8 cellular contexts compared by ENCODE assay signal in genomic region chr17:68258890-68259435, GRCh38. TPM values are rescaled to one million over a fixed set of nuclear protein-coding genes. Genes with fewer than 3 reads are reported as not detected.
A peak's percentile ranks its signal among the peaks of the same experiment; 100 is the strongest.
DNase-seq lines count a peak whose midpoint lies in the region; ATAC-seq and TF ChIP-seq lines count a peak whose summit lies in the region.
"Not testable (repeated sequence)": the region's sequence is repeated elsewhere in the genome, so short reads cannot be mapped to it uniquely, and the experiment has no call there.

No MANE protein-coding gene starts in this region.

- H3K23ac ChIP-seq in trophoblast cell (ENCODE audit: low read length), result not testable (repeated sequence)

- H2AK5ac ChIP-seq in trophoblast cell (ENCODE audit: low read length), result not testable (repeated sequence)

- H3K36me3 ChIP-seq in H7 (replicated peaks; ENCODE audit: control insufficient read depth, insufficient read depth, low read length); thymus (ENCODE audit: control insufficient read depth, insufficient read depth): not testable (repeated sequence)
- H3K36me3 ChIP-seq in HUES48 (ENCODE audit: control insufficient read depth, insufficient read depth, low read length), result peaks cover 27% of the 10 kb centered on the region
- peaks cover 19% of the 10 kb centered on the region for H3K36me3 ChIP-seq in cardiac muscle cell
- peaks cover 4 to 10% of the 10 kb centered on the region in 2 experiments for H3K36me3 ChIP-seq in trophoblast cell (ENCODE audit: control insufficient read depth in 1 of 2, insufficient read depth in 2 of 2, low read length in 2 of 2)

- ATAC-seq in T-helper 17 cell, result peak; percentile 93

- H3K27me3 ChIP-seq in H7 (ENCODE audit: control insufficient read depth, insufficient read depth, low read length); HUES48 (ENCODE audit: control insufficient read depth, insufficient read depth, low read length); cardiac muscle cell; trophoblast cell (ENCODE audit: insufficient read depth, low read length); thymus (ENCODE audit: control insufficient read depth, insufficient read depth): not testable (repeated sequence)

- not testable (repeated sequence) for H3K9ac ChIP-seq in HUES48 (ENCODE audit: low read depth, low read length); trophoblast cell (ENCODE audit: low read length)

- H2BK12ac ChIP-seq in trophoblast cell (ENCODE audit: low read length), result not testable (repeated sequence)

- not testable (repeated sequence) for H3K27me3 Mint-ChIP-seq in T-helper 17 cell

- H3K4me2 ChIP-seq in trophoblast cell (ENCODE audit: low read length), result peak overlapping the region; percentile 41

- H3K18ac ChIP-seq in trophoblast cell (ENCODE audit: low read length), result not testable (repeated sequence)

- peak overlapping the region; percentile 99 for H3K27ac Mint-ChIP-seq in T-helper 17 cell

- H3K14ac ChIP-seq in trophoblast cell (ENCODE audit: low read length), result not testable (repeated sequence)

- H3K27ac ChIP-seq in HUES48 (ENCODE audit: low read depth, low read length); trophoblast cell (ENCODE audit: low read depth, low read length): not testable (repeated sequence)
- H3K27ac ChIP-seq in cardiac muscle cell (peak overlapping the region; percentile 27), thymus (ENCODE audit: low read depth) (peak overlapping the region; percentile 74)

- not testable (repeated sequence) for H3K4ac ChIP-seq in trophoblast cell (ENCODE audit: low read depth, low read length)

- not testable (repeated sequence) for H3K79me2 ChIP-seq in trophoblast cell (ENCODE audit: control insufficient read depth, insufficient read depth, low read length, poor library complexity)

- H3K4me1 Mint-ChIP-seq in T-helper 17 cell, result peaks cover 56% of the 10 kb centered on the region

- peak overlapping the region; percentile 14 for H4K91ac ChIP-seq in trophoblast cell (ENCODE audit: low read depth, low read length)

- H2BK120ac ChIP-seq in trophoblast cell (ENCODE audit: insufficient read depth, low read length, poor library complexity), result not testable (repeated sequence)

- DNase-seq in GM12864 (ENCODE audit: low read depth), result not testable (repeated sequence)
- DNase-seq in H7, result peak; percentile 68
- peak; percentile 62 to 84 (median 79) for DNase-seq in T-helper 17 cell
- peak; percentile 75 for DNase-seq in activated naive CD4-positive, alpha-beta T cell treated with anti-CD3 and anti-CD28 coated beads, Interleukin-2, amount 50 U/mL, for 16 hours
- DNase-seq in cardiac muscle cell (ENCODE audit: low read depth in 1 of 2, low spot score in 1 of 2), result peak; percentile 49 to 55
- peak; percentile 44 to 50 for DNase-seq in trophoblast cell

- not testable (repeated sequence) for H3K9me3 ChIP-seq in HUES48 (ENCODE audit: control insufficient read depth, insufficient read depth, low read length); T-helper 17 cell (ENCODE audit: control insufficient read depth, low read length, poor library complexity, severe bottlenecking); cardiac muscle cell (ENCODE audit: low read depth); trophoblast cell (ENCODE audit: insufficient read depth, low read depth, low read length); thymus (ENCODE audit: control insufficient read depth)

- peak overlapping the region; percentile 66 for H3K4me3 Mint-ChIP-seq in T-helper 17 cell

- H4K8ac ChIP-seq in trophoblast cell (ENCODE audit: low read depth, low read length), result peak overlapping the region; percentile 60

- H3K79me1 ChIP-seq in trophoblast cell (ENCODE audit: low read length), result not testable (repeated sequence)

- H2AFZ ChIP-seq in trophoblast cell (ENCODE audit: insufficient read depth, low read length, poor library complexity), result not testable (repeated sequence)

- not testable (repeated sequence) for H3K36me3 Mint-ChIP-seq in T-helper 17 cell (ENCODE audit: low read depth)

- not testable (repeated sequence) for H2BK5ac ChIP-seq in trophoblast cell (ENCODE audit: low read depth, low read length, poor library complexity)

- H4K12ac ChIP-seq in trophoblast cell (ENCODE audit: low read depth, low read length), result not testable (repeated sequence)

- WGBS in trophoblast cell (ENCODE audit: extremely low coverage, insufficient coverage, insufficient read length), result no CpG with 5 or more reads among the region's 42 CpGs
- WGBS in thymus, result 3% methylated on average over 37 of the region's 42 CpGs

- H3K4me3 ChIP-seq in GM12864 (ENCODE audit: low read depth, low read length) (peak overlapping the region; percentile 15; the same call in 1 of the 2 replicates), H7 (ENCODE audit: insufficient read depth, low read depth, low read length) (peak overlapping the region; percentile 14; the same call in 1 of the 2 replicates), HUES48 (ENCODE audit: low read depth, low read length) (peak overlapping the region; percentile 50)
- not testable (repeated sequence) for H3K4me3 ChIP-seq in cardiac muscle cell; trophoblast cell (ENCODE audit: low read depth, low read length); thymus (ENCODE audit: low read length)

- H3K4me1 ChIP-seq in HUES48 (ENCODE audit: control insufficient read depth, insufficient read depth, low read length); cardiac muscle cell (ENCODE audit: low read depth); trophoblast cell (ENCODE audit: control insufficient read depth in 1 of 2, insufficient read depth in 2 of 2, low read length in 2 of 2): not testable (repeated sequence)
- peaks cover 14% of the 10 kb centered on the region for H3K4me1 ChIP-seq in thymus (ENCODE audit: control insufficient read depth, insufficient read depth, low read length)

- not testable (repeated sequence) for TF ChIP-seq CTCF in GM12864 (IDR thresholded peaks at IDR 0.05; ENCODE audit: low read depth, low read length, missing control alignments); cardiac muscle cell (IDR thresholded peaks at IDR 0.05; ENCODE audit: low read depth, low read length)

RNA-seq across cellular contexts. Expression of gene AMZ2, which starts 11.1 kb away (rescaled TPM):
- 73.7 and 94.3 TPM in 2 replicates for total RNA-seq in H7 (2014; rRNA removed; shearing (Covaris generic))
- total RNA-seq in T-helper 17 cell, result 10 to 100 TPM; 57.7 to 58.5 TPM
- 63.1 and 69.2 TPM in 2 replicates for total RNA-seq in cardiac muscle cell
- 122 and 153 TPM in 2 replicates for polyA plus RNA-seq in cardiac muscle cell
- 102 and 110 TPM in 2 replicates for polyA plus RNA-seq in trophoblast cell (2013)
- 112 TPM for polyA plus RNA-seq in thymus

RNA-seq across cellular contexts. Expression of gene SLC16A6, which starts 32.0 kb away (rescaled TPM):
- total RNA-seq in H7 (2014; rRNA removed; shearing (Covaris generic)), result 0.15 and 0.28 TPM in 2 replicates
- total RNA-seq in T-helper 17 cell (1 to 10 TPM; 6.4 to 9.8 TPM), cardiac muscle cell (0.15 and 0.35 TPM in 2 replicates)
- polyA plus RNA-seq in cardiac muscle cell (0.09 TPM in 1 of 2 replicates, not detected in the other), thymus (2.4 TPM)
- polyA plus RNA-seq in trophoblast cell (2013), result 10.7 and 11.1 TPM in 2 replicates

RNA-seq across cellular contexts. Expression of gene ARSG, which starts 32.3 kb away (rescaled TPM):
- 15.7 and 18.8 TPM in 2 replicates for total RNA-seq in H7 (2014; rRNA removed; shearing (Covaris generic))
- total RNA-seq in T-helper 17 cell, result 10 to 100 TPM; 17.2 to 22.4 TPM
- 10.3 and 15.4 TPM in 2 replicates for total RNA-seq in cardiac muscle cell
- 5.6 and 9.9 TPM in 2 replicates for polyA plus RNA-seq in cardiac muscle cell
- 2.8 and 3.0 TPM in 2 replicates for polyA plus RNA-seq in trophoblast cell (2013)
- 2.6 TPM for polyA plus RNA-seq in thymus
